Comparison of ENCODE assay signal across 8 cellular contexts in genomic region chr19:1651061-1651547, GRCh38.
DNase-seq lines count a peak whose midpoint lies in the region; ATAC-seq and TF ChIP-seq lines count a peak whose summit lies in the region.

No MANE protein-coding gene starts in this region.

- H3K9me3 ChIP-seq in BLaER1 treated with 17β-estradiol and CSF1 and Interleukin-3, amounts not matched to agents 10 nM and 100 nM (replicated peaks in 1 of 11), result no peaks in the 10 kb centered on the region

- no peaks in the 10 kb centered on the region for H3K27me3 ChIP-seq in BLaER1 treated with 17β-estradiol and CSF1 and Interleukin-3, amounts not matched to agents 10 nM and 100 nM

- TF ChIP-seq CTCF in LNCaP clone FGC (IDR thresholded peaks at IDR 0.05; ENCODE audit: control insufficient read depth, extremely low read depth, insufficient read depth) (no peak), retinal pigment epithelial cell (conservative IDR thresholded peaks at IDR 0.05; ENCODE audit: low read depth, low read length) (no peak)

- ATAC-seq in GM18870 (IDR thresholded peaks at IDR 0.05; ENCODE audit: unreplicated experiment), result no peak
- ATAC-seq in GM18867 (IDR thresholded peaks at IDR 0.05; ENCODE audit: unreplicated experiment), result no peak

- peak overlapping the region; percentile 90 to 100 (median 97) for H3K4me2 ChIP-seq in BLaER1 treated with 17β-estradiol and CSF1 and Interleukin-3, amounts not matched to agents 10 nM and 100 nM

- H3K9ac ChIP-seq in BLaER1 treated with 17β-estradiol and CSF1 and Interleukin-3, amounts not matched to agents 10 nM and 100 nM, result peak overlapping the region; percentile 90 to 99 (median 98)

- H4K20me1 ChIP-seq in BLaER1 treated with 17β-estradiol and CSF1 and Interleukin-3, amounts not matched to agents 10 nM and 100 nM, result peaks cover 21 to 55% (median 46%) of the 10 kb centered on the region in 11 experiments; a peak in 20 of 22 replicates

- H3K36me3 ChIP-seq in BLaER1 treated with 17β-estradiol and CSF1 and Interleukin-3, amounts not matched to agents 10 nM and 100 nM, result peaks cover 0 to 31% (median 11%) of the 10 kb centered on the region in 11 experiments; a peak in 17 of 22 replicates

- H3K27ac ChIP-seq in BLaER1 treated with 17β-estradiol and CSF1 and Interleukin-3, amounts not matched to agents 10 nM and 100 nM, result peak overlapping the region; percentile 93 to 100 (median 99); a peak in 21 of 22 replicates

- peak overlapping the region; percentile 73 to 91 (median 86) for H3K4me3 ChIP-seq in BLaER1 treated with 17β-estradiol and CSF1 and Interleukin-3, amounts not matched to agents 10 nM and 100 nM
- H3K4me3 ChIP-seq in LNCaP clone FGC (ENCODE audit: low read depth, low read length), result peak overlapping the region; percentile 82
- H3K4me3 ChIP-seq in retinal pigment epithelial cell (ENCODE audit: low read length), result peak overlapping the region; percentile 75

- DNase-seq in LNCaP clone FGC (ENCODE audit: low read depth), result no peak
- peak; percentile 61 for DNase-seq in activated T-cell treated with anti-CD3 and anti-CD28 coated beads for 24 hours (ENCODE audit: low read depth)
- DNase-seq in fibroblast of peridontal ligament (ENCODE audit: extremely low read depth), result peak; percentile 29
- no peak for DNase-seq in retinal pigment epithelial cell (ENCODE audit: low read depth)
- DNase-seq in cerebellar cortex (ENCODE audit: low spot score), result no peak

- peaks cover 65 to 80% (median 76%) of the 10 kb centered on the region in 10 experiments for H3K4me1 ChIP-seq in BLaER1 treated with 17β-estradiol and CSF1 and Interleukin-3, amounts not matched to agents 10 nM and 100 nM

Comparison
In these comparisons a context has a peak if more than half of its experiments do, and no peak if none do; other contexts are left out.
1. DNase-seq: peak in activated T-cell treated with anti-CD3 and anti-CD28 coated beads for 24 hours (single experiment) and fibroblast of peridontal ligament (single experiment); none in LNCaP clone FGC (single experiment), retinal pigment epithelial cell (single experiment) and cerebellar cortex (single experiment).
2. Peak in every context shown above with its lines, with median percentiles within 50 percentile points of each other: H3K4me3 ChIP-seq.